Comparison of ENCODE assay signal across 8 cellular contexts in the genomic region with DNA sequence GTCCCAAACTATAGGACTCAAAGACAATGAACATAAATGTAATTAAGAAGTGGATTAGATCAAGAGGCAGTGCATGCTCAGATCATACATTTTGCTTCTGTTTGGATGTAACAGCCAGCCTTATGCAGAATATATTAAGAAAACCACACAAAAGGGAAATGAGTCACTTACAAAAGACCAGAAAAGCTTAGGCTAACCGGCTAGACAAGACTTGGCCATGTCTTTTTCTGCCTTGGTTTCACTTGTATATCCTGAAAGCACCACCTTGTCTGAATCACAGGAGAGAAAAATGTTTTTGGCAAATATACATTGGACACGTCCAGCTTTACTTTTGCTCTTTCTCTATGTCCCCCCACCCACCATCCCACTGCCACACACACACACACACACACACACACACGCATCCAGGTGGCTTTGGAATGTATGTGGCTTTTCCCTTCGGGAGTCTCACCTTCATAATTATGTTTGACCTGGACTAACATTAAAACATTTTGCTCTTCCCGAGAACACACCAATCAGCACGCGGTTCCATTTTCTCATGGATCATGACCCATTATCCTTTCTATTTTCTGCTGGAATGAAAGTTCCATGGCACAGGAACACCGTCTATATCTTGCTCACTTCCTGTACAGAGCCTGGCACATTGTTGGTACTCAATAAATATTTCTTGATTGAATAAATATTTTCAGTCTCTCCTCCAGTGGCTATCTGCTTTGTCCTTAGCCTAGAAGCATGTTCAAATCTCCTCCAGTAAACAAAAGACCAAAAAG.
DNase-seq lines count a peak whose midpoint lies in the region; ATAC-seq, FAIRE-seq and TF ChIP-seq lines count a peak whose summit lies in the region.
"Had no signal": no experiment of that assay in that cellular context is flagged by ENCODE, and none has a peak within 500 bp of the region (broad histone marks: within the 10 kb centered on the region; RNA-seq: fewer than 3 reads in every experiment).

No MANE protein-coding gene starts in this region.

- ATAC-seq in GM18907 (IDR thresholded peaks at IDR 0.05; ENCODE audit: unreplicated experiment) (peak; percentile 68), HG03442 (IDR thresholded peaks at IDR 0.05; ENCODE audit: unreplicated experiment) (peak; percentile 53)

- intact Hi-C loops in posterior cingulate gyrus (cut with DNase I) = no loop called here

- H3K27ac Mint-ChIP-seq in activated naive CD8-positive, alpha-beta T cell = no peak overlapping the region
- H3K27ac Mint-ChIP-seq in mesothelial cell of epicardium = no peak overlapping the region

- DNase-seq in retinal pigment epithelial cell (ENCODE audit: low read depth) = peak; percentile 26
- no peak for DNase-seq in frontal cortex (ENCODE audit: low spot score in 2 of 2)
- DNase-seq in posterior cingulate gyrus = no peak
- DNase-seq in mesothelial cell of epicardium (ENCODE audit: low spot score in 2 of 2, unreplicated experiment in 2 of 2) = no peak
- DNase-seq: NCI-H1092 treated with DMSO at 0.1 percent for 48 hours had no signal

- no peak for FAIRE-seq in frontal cortex (lab: Jason Lieb, UNC)

- H3K9me3 Mint-ChIP-seq in activated naive CD8-positive, alpha-beta T cell (ENCODE audit: low read depth) = no peaks in the 10 kb centered on the region
- no peaks in the 10 kb centered on the region for H3K9me3 Mint-ChIP-seq in mesothelial cell of epicardium

- H3K27me3 Mint-ChIP-seq in activated naive CD8-positive, alpha-beta T cell = no peaks in the 10 kb centered on the region
- H3K27me3 Mint-ChIP-seq in mesothelial cell of epicardium (ENCODE audit: low read depth) = no peaks in the 10 kb centered on the region

- H3K36me3 Mint-ChIP-seq in activated naive CD8-positive, alpha-beta T cell = no peaks in the 10 kb centered on the region
- H3K36me3 Mint-ChIP-seq in mesothelial cell of epicardium = no peaks in the 10 kb centered on the region

- H3K4me3 Mint-ChIP-seq in activated naive CD8-positive, alpha-beta T cell = peak overlapping the region; percentile 27
- no peak overlapping the region for H3K4me3 Mint-ChIP-seq in mesothelial cell of epicardium

- H3K4me1 Mint-ChIP-seq in activated naive CD8-positive, alpha-beta T cell (ENCODE audit: low read depth) = peaks cover 43% of the 10 kb centered on the region
- H3K4me1 Mint-ChIP-seq in mesothelial cell of epicardium = no peaks in the 10 kb centered on the region

- TF ChIP-seq CTCF in retinal pigment epithelial cell (conservative IDR thresholded peaks at IDR 0.05; ENCODE audit: low read depth, low read length) = no peak
- no peak for TF ChIP-seq CTCF in mesothelial cell of epicardium (IDR thresholded peaks at IDR 0.05; ENCODE audit: unreplicated experiment)

- H3K4me3 ChIP-seq in retinal pigment epithelial cell (ENCODE audit: low read length) = no peak overlapping the region
